13 cellular contexts compared by ENCODE assay signal in genomic region chr10:129546106-129546505, GRCh38.
DNase-seq lines count a peak whose midpoint lies in the region; ATAC-seq and TF ChIP-seq lines count a peak whose summit lies in the region.
"Had no signal": no experiment of that assay in that cellular context is flagged by ENCODE, and none has a peak within 500 bp of the region (broad histone marks: within the 10 kb centered on the region; RNA-seq: fewer than 3 reads in every experiment).

No MANE protein-coding gene starts in this region.

- peaks cover 19 to 41% (median 32%) of the 10 kb centered on the region in 11 experiments; a peak in 20 of 22 replicates for H3K36me3 ChIP-seq in BLaER1 treated with 17β-estradiol and CSF1 and Interleukin-3, amounts not matched to agents 10 nM and 100 nM

- no peak overlapping the region for H3K4me3 Mint-ChIP-seq in activated naive CD4-positive, alpha-beta T cell treated with anti-CD3 and anti-CD28 coated beads, Interleukin-2, amount 10 ng/mL, durations not matched to agents 7 days and 5 days
- H3K4me3 Mint-ChIP-seq in activated naive CD4-positive, alpha-beta T cell treated with anti-CD3 and anti-CD28 coated beads for 36 hours, result no peak overlapping the region
- H3K4me3 Mint-ChIP-seq in osteocyte (ENCODE audit: unreplicated experiment), result no peak overlapping the region
- H3K4me3 Mint-ChIP-seq: CD8-positive, alpha-beta memory T cell; H9 had no signal

- no peaks in the 10 kb centered on the region for H3K27me3 Mint-ChIP-seq in activated naive CD4-positive, alpha-beta T cell treated with anti-CD3 and anti-CD28 coated beads, Interleukin-2, amount 10 ng/mL, durations not matched to agents 7 days and 5 days
- H3K27me3 Mint-ChIP-seq in activated naive CD4-positive, alpha-beta T cell treated with anti-CD3 and anti-CD28 coated beads for 36 hours (ENCODE audit: low read depth), result no peaks in the 10 kb centered on the region
- no peaks in the 10 kb centered on the region for H3K27me3 Mint-ChIP-seq in osteocyte (ENCODE audit: unreplicated experiment)
- H3K27me3 Mint-ChIP-seq: CD8-positive, alpha-beta memory T cell had no signal

- no peak for TF ChIP-seq CTCF in osteocyte (IDR thresholded peaks at IDR 0.05)

- H3K36me3 Mint-ChIP-seq in activated naive CD4-positive, alpha-beta T cell treated with anti-CD3 and anti-CD28 coated beads, Interleukin-2, amount 10 ng/mL, durations not matched to agents 7 days and 5 days, result peaks cover 9% of the 10 kb centered on the region
- H3K36me3 Mint-ChIP-seq in activated naive CD4-positive, alpha-beta T cell treated with anti-CD3 and anti-CD28 coated beads for 36 hours (ENCODE audit: low read depth), result peaks cover 35% of the 10 kb centered on the region
- H3K36me3 Mint-ChIP-seq in osteocyte (ENCODE audit: unreplicated experiment), result no peaks in the 10 kb centered on the region

- H3K9me3 ChIP-seq in BLaER1 treated with 17β-estradiol and CSF1 and Interleukin-3, amounts not matched to agents 10 nM and 100 nM (replicated peaks in 1 of 11), result peaks cover 0 to 18% (median 10%) of the 10 kb centered on the region in 11 experiments; a peak in 14 of 22 replicates

- H3K4me3 ChIP-seq in BLaER1 treated with 17β-estradiol and CSF1 and Interleukin-3, amounts not matched to agents 10 nM and 100 nM, result no peak overlapping the region

- H3K4me1 Mint-ChIP-seq in activated naive CD4-positive, alpha-beta T cell treated with anti-CD3 and anti-CD28 coated beads, Interleukin-2, amount 10 ng/mL, durations not matched to agents 7 days and 5 days, result no peaks in the 10 kb centered on the region
- H3K4me1 Mint-ChIP-seq in activated naive CD4-positive, alpha-beta T cell treated with anti-CD3 and anti-CD28 coated beads for 36 hours (ENCODE audit: low read depth), result no peaks in the 10 kb centered on the region
- peaks cover 8% of the 10 kb centered on the region for H3K4me1 Mint-ChIP-seq in osteocyte (ENCODE audit: unreplicated experiment)

- peak; percentile 18 for DNase-seq in activated naive CD4-positive, alpha-beta T cell treated with anti-CD3 and anti-CD28 coated beads, Interleukin-2, amount 10 ng/mL, durations not matched to agents 7 days and 5 days
- no peak for DNase-seq in activated naive CD4-positive, alpha-beta T cell treated with anti-CD3 and anti-CD28 coated beads for 36 hours
- DNase-seq in islet precursor cell (peak; percentile 52), osteocyte (ENCODE audit: extremely low spot score, unreplicated experiment) (peak; percentile 81), GF-D8 (lab: John Stamatoyannopoulos, UW) (no peak)
- no peak for DNase-seq in activated CD8-positive, alpha-beta memory T cell treated with anti-CD3 and anti-CD28 coated beads, Interleukin-2, amount 50 U/mL, for 48 hours
- DNase-seq: ACHN; CD8-positive, alpha-beta memory T cell; DMS79; GOT3; H9 had no signal

- ATAC-seq in HG03280 (IDR thresholded peaks at IDR 0.05; ENCODE audit: unreplicated experiment), result no peak

- peak overlapping the region in 1 of 11 experiments; percentile 9; a peak in 1 of 22 replicates for H3K27ac ChIP-seq in BLaER1 treated with 17β-estradiol and CSF1 and Interleukin-3, amounts not matched to agents 10 nM and 100 nM

- no peaks in the 10 kb centered on the region for H3K9me3 Mint-ChIP-seq in activated naive CD4-positive, alpha-beta T cell treated with anti-CD3 and anti-CD28 coated beads, Interleukin-2, amount 10 ng/mL, durations not matched to agents 7 days and 5 days
- peaks cover 3% of the 10 kb centered on the region for H3K9me3 Mint-ChIP-seq in activated naive CD4-positive, alpha-beta T cell treated with anti-CD3 and anti-CD28 coated beads for 36 hours
- no peaks in the 10 kb centered on the region for H3K9me3 Mint-ChIP-seq in osteocyte (ENCODE audit: unreplicated experiment)
- H3K9me3 Mint-ChIP-seq: H9 had no signal

- H3K4me2 ChIP-seq in BLaER1 treated with 17β-estradiol and CSF1 and Interleukin-3, amounts not matched to agents 10 nM and 100 nM, result peak overlapping the region in 8 of 11 experiments; percentile 3 to 66 (median 50); a peak in 14 of 22 replicates

- H3K27me3 ChIP-seq in BLaER1 treated with 17β-estradiol and CSF1 and Interleukin-3, amounts not matched to agents 10 nM and 100 nM, result no peaks in the 10 kb centered on the region

- CTCF ChIA-PET in activated naive CD4-positive, alpha-beta T cell treated with anti-CD3 and anti-CD28 coated beads, Interleukin-2, amount 10 ng/mL, durations not matched to agents 7 days and 5 days (lab: Charles Lee), result no interaction called here
- CTCF ChIA-PET in activated naive CD4-positive, alpha-beta T cell treated with anti-CD3 and anti-CD28 coated beads for 36 hours (lab: Charles Lee), result no interaction called here

- intact Hi-C loops in activated naive CD4-positive, alpha-beta T cell treated with anti-CD3 and anti-CD28 coated beads for 36 hours (cut with micrococcal nuclease), result no loop called here

- peaks cover 0 to 11% (median 0%) of the 10 kb centered on the region in 11 experiments; a peak in 4 of 22 replicates for H4K20me1 ChIP-seq in BLaER1 treated with 17β-estradiol and CSF1 and Interleukin-3, amounts not matched to agents 10 nM and 100 nM

- H3K9ac ChIP-seq in BLaER1 treated with 17β-estradiol and CSF1 and Interleukin-3, amounts not matched to agents 10 nM and 100 nM, result no peak overlapping the region

- H3K4me1 ChIP-seq in BLaER1 treated with 17β-estradiol and CSF1 and Interleukin-3, amounts not matched to agents 10 nM and 100 nM, result peaks cover 0 to 61% (median 43%) of the 10 kb centered on the region in 10 experiments; a peak in 18 of 20 replicates

- no peak overlapping the region for H3K27ac Mint-ChIP-seq in activated naive CD4-positive, alpha-beta T cell treated with anti-CD3 and anti-CD28 coated beads, Interleukin-2, amount 10 ng/mL, durations not matched to agents 7 days and 5 days
- H3K27ac Mint-ChIP-seq in activated naive CD4-positive, alpha-beta T cell treated with anti-CD3 and anti-CD28 coated beads for 36 hours, result no peak overlapping the region
- no peak overlapping the region for H3K27ac Mint-ChIP-seq in osteocyte (ENCODE audit: unreplicated experiment)
- H3K27ac Mint-ChIP-seq: CD8-positive, alpha-beta memory T cell; H9 had no signal

Comparison
In these comparisons a context has a peak if more than half of its experiments do, and no peak if none do; other contexts are left out.
1. DNase-seq: peak in activated naive CD4-positive, alpha-beta T cell treated with anti-CD3 and anti-CD28 coated beads, Interleukin-2, amount 10 ng/mL, durations not matched to agents 7 days and 5 days (single experiment), islet precursor cell (single experiment) and osteocyte (single experiment); none in activated naive CD4-positive, alpha-beta T cell treated with anti-CD3 and anti-CD28 coated beads for 36 hours (single experiment), GF-D8 (single experiment) and activated CD8-positive, alpha-beta memory T cell treated with anti-CD3 and anti-CD28 coated beads, Interleukin-2, amount 50 U/mL, for 48 hours (single experiment).